In the genomic region with DNA sequence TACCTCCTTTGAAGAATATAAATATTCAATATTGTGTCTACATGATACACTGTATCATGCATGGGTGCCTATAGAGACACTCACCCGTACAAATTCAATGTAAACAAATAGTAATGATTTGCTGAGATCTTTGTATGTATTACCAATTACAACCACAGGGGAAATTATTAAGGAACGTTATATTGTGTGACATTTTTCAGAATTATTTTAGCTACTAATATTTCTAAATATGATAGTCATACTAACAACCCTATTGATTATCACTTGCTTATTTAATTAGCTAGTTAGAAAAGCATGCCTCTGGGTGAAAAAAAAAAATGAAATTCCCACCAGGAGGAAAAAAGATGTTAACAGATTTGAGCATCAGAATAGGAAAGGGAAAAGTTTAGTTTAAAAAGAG, we compare ENCODE assay signal across 23 cellular contexts. TPM values are rescaled to one million over a fixed set of nuclear protein-coding genes. Genes with fewer than 3 reads are reported as not detected.
DNase-seq lines count a peak whose midpoint lies in the region; ATAC-seq and TF ChIP-seq lines count a peak whose summit lies in the region.
"Had no signal": no experiment of that assay in that cellular context is flagged by ENCODE, and none has a peak within 500 bp of the region (broad histone marks: within the 10 kb centered on the region; RNA-seq: fewer than 3 reads in every experiment).

No MANE protein-coding gene starts in this region.

- no peak for TF ChIP-seq EP300 in neural cell (conservative IDR thresholded peaks at IDR 0.05; ENCODE audit: poor library complexity, severe bottlenecking)

- H2AFZ ChIP-seq in neural cell (ENCODE audit: low read depth, low read length): no peak overlapping the region

- POLR2A ChIA-PET in T-cell (lab: Charles Lee): no interaction called here

- H3K4me1 ChIP-seq in endocrine pancreas (ENCODE audit: control insufficient read depth, insufficient read depth, low read length): peaks cover 30% of the 10 kb centered on the region
- H3K4me1 ChIP-seq: adrenal gland had no signal

- peaks cover 0 to 3% (median 0%) of the 10 kb centered on the region in 3 donors for H3K9me3 Mint-ChIP-seq in T-cell
- H3K9me3 Mint-ChIP-seq: activated naive CD4-positive, alpha-beta T cell treated with anti-CD3 and anti-CD28 coated beads for 36 hours had no signal

- no peak for ATAC-seq in T-cell (replicated peaks in 1 of 4)
- ATAC-seq: left cardiac atrium had no signal

- H3K36me3 ChIP-seq in endocrine pancreas (ENCODE audit: control insufficient read depth, insufficient read depth, low read length) (no peaks in the 10 kb centered on the region), neural cell (ENCODE audit: insufficient read depth, low read length) (no peaks in the 10 kb centered on the region)
- H3K36me3 ChIP-seq: adrenal gland, esophagus squamous epithelium, SJSA1, stomach, transverse colon had no signal

- H3K4me1 Mint-ChIP-seq in T-cell: no peaks in the 10 kb centered on the region

- H3K9ac ChIP-seq in endocrine pancreas (ENCODE audit: control insufficient read depth, insufficient read depth, low read length) (no peak overlapping the region), neural cell (ENCODE audit: low read length) (no peak overlapping the region)

- no peaks in the 10 kb centered on the region for H4K20me1 ChIP-seq in neural cell (ENCODE audit: insufficient read depth)

- no peaks in the 10 kb centered on the region for H3K27me3 Mint-ChIP-seq in T-cell

- TF ChIP-seq RAD21 in neural cell (conservative IDR thresholded peaks at IDR 0.05): no peak

- H3K4me3 ChIP-seq in endocrine pancreas (ENCODE audit: control insufficient read depth, insufficient read depth, low read length): peak overlapping the region; percentile 99
- H3K4me3 ChIP-seq in neural cell (ENCODE audit: low read length): peak overlapping the region; percentile 65
- H3K4me3 ChIP-seq: adrenal gland, esophagus squamous epithelium, SJSA1, transverse colon had no signal

- TF ChIP-seq CTCF in neural cell (IDR thresholded peaks at IDR 0.05; ENCODE audit: poor library complexity, severe bottlenecking): no peak

- H3K4me2 ChIP-seq in neural cell (ENCODE audit: low read length): peak overlapping the region; percentile 0

- no peaks in the 10 kb centered on the region for H3K27me3 ChIP-seq in endocrine pancreas (ENCODE audit: control insufficient read depth, insufficient read depth, low read length)
- H3K27me3 ChIP-seq in neural cell (ENCODE audit: insufficient read depth, low read depth, low read length): peaks cover 3% of the 10 kb centered on the region

- peak; percentile 65 for DNase-seq in DMS53 treated with DMSO at 0.1 percent for 48 hours (lab: John Stamatoyannopoulos, UW; ENCODE audit: unreplicated experiment)
- peak; percentile 45 for DNase-seq in NCI-H1694 (lab: John Stamatoyannopoulos, UW)
- DNase-seq in effector CD4-positive, alpha-beta T cell: no peak
- no peak for DNase-seq in T-cell
- DNase-seq in NCI-H345 treated with DMSO at 0.1 percent for 48 hours (lab: John Stamatoyannopoulos, UW; ENCODE audit: unreplicated experiment): no peak
- no peak for DNase-seq in NCI-H1092 (lab: John Stamatoyannopoulos, UW)
- DNase-seq: activated CD4-positive, alpha-beta T cell treated with anti-CD3 and anti-CD28 coated beads, Interleukin-2, amount 50 U/mL, for 4 hours; activated naive CD4-positive, alpha-beta T cell treated with anti-CD3 and anti-CD28 coated beads for 36 hours; adrenal gland; DND-41; esophagus squamous epithelium; KG1; left cardiac atrium; NCI-H1436; NCI-H526 treated with DMSO at 0.1 percent for 48 hours; stimulated activated CD8-positive, alpha-beta memory T cell treated with anti-CD3 and anti-CD28 coated beads, Interleukin-4, amount 100 ng/mL, for 48 hours; stomach; T-helper 1 cell; transverse colon had no signal

- no peaks in the 10 kb centered on the region for H3K9me2 ChIP-seq in neural cell (ENCODE audit: insufficient read depth, low read length)

- no peaks in the 10 kb centered on the region for H3F3A ChIP-seq in neural cell (ENCODE audit: insufficient read depth, low read length, poor library complexity, severe bottlenecking)

- no peak overlapping the region for H3K27ac ChIP-seq in neural cell (ENCODE audit: low read length)
- H3K27ac ChIP-seq: adrenal gland, esophagus squamous epithelium, SJSA1, stomach, transverse colon had no signal

- H3K79me2 ChIP-seq in neural cell (replicated peaks; ENCODE audit: insufficient read depth, low read length): peaks cover 70% of the 10 kb centered on the region

- H3K27ac Mint-ChIP-seq in T-cell: no peak overlapping the region
- H3K27ac Mint-ChIP-seq: activated naive CD4-positive, alpha-beta T cell treated with anti-CD3 and anti-CD28 coated beads for 36 hours had no signal

- H3K4me3 Mint-ChIP-seq in T-cell: no peak overlapping the region
- H3K4me3 Mint-ChIP-seq: activated naive CD4-positive, alpha-beta T cell treated with anti-CD3 and anti-CD28 coated beads for 36 hours had no signal

- H3K9me3 ChIP-seq in endocrine pancreas (ENCODE audit: control insufficient read depth, low read length): no peaks in the 10 kb centered on the region
- no peaks in the 10 kb centered on the region for H3K9me3 ChIP-seq in neural cell (ENCODE audit: low read length)
- H3K9me3 ChIP-seq: adrenal gland, esophagus squamous epithelium, SJSA1, stomach, transverse colon had no signal

- no peaks in the 10 kb centered on the region for H3K36me3 Mint-ChIP-seq in T-cell

- CTCF ChIA-PET in T-cell (lab: Charles Lee): interaction anchor here in 1 of 2 donors (1.1 kb wide), 1 partner anchor 37 kb away, joined by 3 read pairs; no protein-coding TSS in a partner anchor

TF ChIP-seq in neural cell, 6 proteins besides CTCF, POLR2A, EP300 and RAD21:
- TF ChIP-seq POLR2AphosphoS5 (IDR thresholded peaks at IDR 0.05) (no peak), SMC3 (conservative IDR thresholded peaks at IDR 0.05; ENCODE audit: poor library complexity) (no peak), EZH2 (IDR thresholded peaks at IDR 0.05; ENCODE audit: borderline replicate concordance, insufficient read depth, low read length, poor library complexity, severe bottlenecking) (no peak), TAF1 (IDR thresholded peaks at IDR 0.05; ENCODE audit: low read depth) (no peak), MXI1 (conservative IDR thresholded peaks at IDR 0.05; ENCODE audit: poor library complexity, severe bottlenecking) (no peak)
- TF ChIP-seq, protein P1, sequence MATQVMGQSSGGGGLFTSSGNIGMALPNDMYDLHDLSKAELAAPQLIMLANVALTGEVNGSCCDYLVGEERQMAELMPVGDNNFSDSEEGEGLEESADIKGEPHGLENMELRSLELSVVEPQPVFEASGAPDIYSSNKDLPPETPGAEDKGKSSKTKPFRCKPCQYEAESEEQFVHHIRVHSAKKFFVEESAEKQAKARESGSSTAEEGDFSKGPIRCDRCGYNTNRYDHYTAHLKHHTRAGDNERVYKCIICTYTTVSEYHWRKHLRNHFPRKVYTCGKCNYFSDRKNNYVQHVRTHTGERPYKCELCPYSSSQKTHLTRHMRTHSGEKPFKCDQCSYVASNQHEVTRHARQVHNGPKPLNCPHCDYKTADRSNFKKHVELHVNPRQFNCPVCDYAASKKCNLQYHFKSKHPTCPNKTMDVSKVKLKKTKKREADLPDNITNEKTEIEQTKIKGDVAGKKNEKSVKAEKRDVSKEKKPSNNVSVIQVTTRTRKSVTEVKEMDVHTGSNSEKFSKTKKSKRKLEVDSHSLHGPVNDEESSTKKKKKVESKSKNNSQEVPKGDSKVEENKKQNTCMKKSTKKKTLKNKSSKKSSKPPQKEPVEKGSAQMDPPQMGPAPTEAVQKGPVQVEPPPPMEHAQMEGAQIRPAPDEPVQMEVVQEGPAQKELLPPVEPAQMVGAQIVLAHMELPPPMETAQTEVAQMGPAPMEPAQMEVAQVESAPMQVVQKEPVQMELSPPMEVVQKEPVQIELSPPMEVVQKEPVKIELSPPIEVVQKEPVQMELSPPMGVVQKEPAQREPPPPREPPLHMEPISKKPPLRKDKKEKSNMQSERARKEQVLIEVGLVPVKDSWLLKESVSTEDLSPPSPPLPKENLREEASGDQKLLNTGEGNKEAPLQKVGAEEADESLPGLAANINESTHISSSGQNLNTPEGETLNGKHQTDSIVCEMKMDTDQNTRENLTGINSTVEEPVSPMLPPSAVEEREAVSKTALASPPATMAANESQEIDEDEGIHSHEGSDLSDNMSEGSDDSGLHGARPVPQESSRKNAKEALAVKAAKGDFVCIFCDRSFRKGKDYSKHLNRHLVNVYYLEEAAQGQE (IDR thresholded peaks at IDR 0.05; ENCODE audit: borderline replicate concordance): no peak

RNA-seq across cellular contexts. Expression of gene SOX5, which starts 2.1 kb away (rescaled TPM):
- polyA plus RNA-seq in neural cell: 1.8 and 2.0 TPM in 2 replicates
- polyA minus RNA-seq in neural cell: 12.0 and 13.4 TPM in 2 replicates
- 1 to 10 TPM in 1 of 5 donors, under 1 TPM in 3, not detected in 1; 0.10 to 1.1 (median 0.39) TPM for total RNA-seq in T-cell
- total RNA-seq: lung microvascular endothelial cell had no signal

Comparison
In these comparisons a context has a peak if more than half of its experiments do, and no peak if none do; other contexts are left out.
1. DNase-seq: peak in DMS53 treated with DMSO at 0.1 percent for 48 hours (single experiment) and NCI-H1694 (single experiment); none in effector CD4-positive, alpha-beta T cell (single experiment), T-cell (0 of 34), NCI-H345 treated with DMSO at 0.1 percent for 48 hours (single experiment) and NCI-H1092 (single experiment).